In genomic region chr6:15443119-15443518, GRCh38 we compare ENCODE assay signal across 14 cellular contexts.
A peak's percentile ranks its signal among the peaks of the same experiment; 100 is the strongest.
DNase-seq lines count a peak whose midpoint lies in the region; ATAC-seq, FAIRE-seq and TF ChIP-seq lines count a peak whose summit lies in the region.
"Had no signal": no experiment of that assay in that cellular context is flagged by ENCODE, and none has a peak within 500 bp of the region (broad histone marks: within the 10 kb centered on the region; RNA-seq: fewer than 3 reads in every experiment).

No MANE protein-coding gene starts in this region.

- H3K27ac ChIP-seq in right atrium auricular region: peak overlapping the region in 1 of 2 donors; percentile 9
- peak overlapping the region; percentile 70; the same call in 1 of the 2 replicates for H3K27ac ChIP-seq in SK-N-MC

- H3K36me3 ChIP-seq in right atrium auricular region (no peaks in the 10 kb centered on the region), SK-N-MC (ENCODE audit: insufficient read depth, low read length) (no peaks in the 10 kb centered on the region)
- H3K36me3 ChIP-seq: BE2C had no signal

- ATAC-seq in left ventricle myocardium superior: peak; percentile 36
- ATAC-seq in HG02981 (IDR thresholded peaks at IDR 0.05; ENCODE audit: unreplicated experiment): no peak
- ATAC-seq in GM18867 (IDR thresholded peaks at IDR 0.05; ENCODE audit: unreplicated experiment): no peak

- no peaks in the 10 kb centered on the region for H3K27me3 Mint-ChIP-seq in mesothelial cell of epicardium (ENCODE audit: low read depth)
- H3K27me3 Mint-ChIP-seq: activated naive CD8-positive, alpha-beta T cell treated with anti-CD3 and anti-CD28 coated beads, Interleukin-2, amount 10 ng/mL, durations not matched to agents 7 days and 5 days had no signal

- no peak for FAIRE-seq in urothelium cell line (lab: Jason Lieb, UNC)
- FAIRE-seq: GM18507 had no signal

- H3K9me3 ChIP-seq in right atrium auricular region (no peaks in the 10 kb centered on the region), SK-N-MC (ENCODE audit: low read depth, low read length) (no peaks in the 10 kb centered on the region)
- H3K9me3 ChIP-seq: BE2C had no signal

- no peaks in the 10 kb centered on the region for H3K36me3 Mint-ChIP-seq in mesothelial cell of epicardium

- H3K4me3 ChIP-seq in right atrium auricular region (no peak overlapping the region), SK-N-MC (peak overlapping the region; percentile 13)

- no peak overlapping the region for H3K27ac Mint-ChIP-seq in mesothelial cell of epicardium
- H3K27ac Mint-ChIP-seq: activated naive CD8-positive, alpha-beta T cell treated with anti-CD3 and anti-CD28 coated beads, Interleukin-2, amount 10 ng/mL, durations not matched to agents 7 days and 5 days had no signal

- H3K4me3 Mint-ChIP-seq in mesothelial cell of epicardium: no peak overlapping the region
- H3K4me3 Mint-ChIP-seq: activated naive CD8-positive, alpha-beta T cell treated with anti-CD3 and anti-CD28 coated beads, Interleukin-2, amount 10 ng/mL, durations not matched to agents 7 days and 5 days had no signal

- DNase-seq in left ventricle myocardium superior (no peak), right atrium auricular region (ENCODE audit: low spot score) (no peak), SK-N-MC (ENCODE audit: low read depth, low spot score) (no peak), fibroblast of the conjunctiva (ENCODE audit: low read depth) (peak; percentile 39), urothelium cell line (ENCODE audit: low spot score) (peak; percentile 42), mesothelial cell of epicardium (ENCODE audit: low spot score in 2 of 2, unreplicated experiment in 2 of 2) (no peak)
- DNase-seq: activated CD4-positive, CD25-positive, alpha-beta regulatory T cell; activated naive CD8-positive, alpha-beta T cell treated with anti-CD3 and anti-CD28 coated beads, Interleukin-2, amount 10 ng/mL, durations not matched to agents 7 days and 5 days; BE2C; NCI-H526 treated with DMSO at 0.1 percent for 48 hours; occipital lobe had no signal

- no peaks in the 10 kb centered on the region for H3K9me3 Mint-ChIP-seq in mesothelial cell of epicardium
- H3K9me3 Mint-ChIP-seq: activated naive CD8-positive, alpha-beta T cell treated with anti-CD3 and anti-CD28 coated beads, Interleukin-2, amount 10 ng/mL, durations not matched to agents 7 days and 5 days had no signal

- no peak for TF ChIP-seq CTCF in right atrium auricular region (IDR thresholded peaks at IDR 0.05)
- no peak for TF ChIP-seq CTCF in mesothelial cell of epicardium (IDR thresholded peaks at IDR 0.05; ENCODE audit: unreplicated experiment)

- peaks cover 61% of the 10 kb centered on the region for H3K4me1 Mint-ChIP-seq in mesothelial cell of epicardium

- no peak overlapping the region for H3K9ac ChIP-seq in SK-N-MC (ENCODE audit: insufficient read length)

- H3K27me3 ChIP-seq in right atrium auricular region: no peaks in the 10 kb centered on the region
- H3K27me3 ChIP-seq: BE2C had no signal

- peaks cover 0 to 50% of the 10 kb centered on the region in 2 donors for H3K4me1 ChIP-seq in right atrium auricular region

- intact Hi-C loops in left ventricle myocardium superior (cut with micrococcal nuclease): loop anchor here (10.0 kb wide), 1 partner anchor 178 kb away; no protein-coding TSS in a partner anchor

Comparison
In these comparisons a context has a peak if more than half of its experiments do, and no peak if none do; other contexts are left out.
1. DNase-seq: peak in fibroblast of the conjunctiva (single experiment) and urothelium cell line (single experiment); none in left ventricle myocardium superior (single experiment), right atrium auricular region (single experiment), SK-N-MC (single experiment) and mesothelial cell of epicardium (0 of 2).